Comparison of ENCODE assay signal across 2 cellular contexts in the genomic region with DNA sequence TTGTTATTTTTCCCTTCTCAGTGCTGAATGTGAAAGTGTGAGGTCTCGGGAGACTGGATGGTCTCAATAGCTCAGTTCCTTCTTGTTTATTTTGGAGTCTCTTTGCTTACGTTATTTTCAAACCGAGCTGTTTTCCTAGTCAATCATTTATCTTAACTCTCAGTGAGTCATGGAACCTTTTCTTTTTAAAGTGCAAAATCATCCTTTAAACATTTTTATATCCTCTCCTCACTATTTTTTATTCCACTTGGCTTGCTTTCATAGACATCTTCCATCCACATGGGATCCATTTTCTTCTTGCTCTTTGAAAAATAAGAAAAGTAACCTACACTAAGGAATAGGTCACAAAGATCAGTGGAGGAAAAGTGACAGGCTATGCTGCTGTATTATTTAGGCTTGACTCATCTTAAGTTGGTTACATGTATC.
TF ChIP-seq lines count a peak whose summit lies in the region.

No MANE protein-coding gene starts in this region.

TF ChIP-seq in A549, 52 proteins besides CTCF, POLR2A, EP300 and RAD21 (continued from another document):
- TF ChIP-seq, protein P1, sequence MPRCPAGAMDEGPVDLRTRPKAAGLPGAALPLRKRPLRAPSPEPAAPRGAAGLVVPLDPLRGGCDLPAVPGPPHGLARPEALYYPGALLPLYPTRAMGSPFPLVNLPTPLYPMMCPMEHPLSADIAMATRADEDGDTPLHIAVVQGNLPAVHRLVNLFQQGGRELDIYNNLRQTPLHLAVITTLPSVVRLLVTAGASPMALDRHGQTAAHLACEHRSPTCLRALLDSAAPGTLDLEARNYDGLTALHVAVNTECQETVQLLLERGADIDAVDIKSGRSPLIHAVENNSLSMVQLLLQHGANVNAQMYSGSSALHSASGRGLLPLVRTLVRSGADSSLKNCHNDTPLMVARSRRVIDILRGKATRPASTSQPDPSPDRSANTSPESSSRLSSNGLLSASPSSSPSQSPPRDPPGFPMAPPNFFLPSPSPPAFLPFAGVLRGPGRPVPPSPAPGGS (IDR thresholded peaks at IDR 0.05), result no peak
- TF ChIP-seq, protein P2, sequence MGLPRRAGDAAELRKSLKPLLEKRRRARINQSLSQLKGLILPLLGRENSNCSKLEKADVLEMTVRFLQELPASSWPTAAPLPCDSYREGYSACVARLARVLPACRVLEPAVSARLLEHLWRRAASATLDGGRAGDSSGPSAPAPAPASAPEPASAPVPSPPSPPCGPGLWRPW (IDR thresholded peaks at IDR 0.05), result no peak
- TF ChIP-seq PHF8 (IDR thresholded peaks at IDR 0.05; ENCODE audit: borderline replicate concordance, low read depth) (no peak), HEYL (CRISPR knock-in tag; IDR thresholded peaks at IDR 0.05) (no peak), NFE2L2 (conservative IDR thresholded peaks at IDR 0.05; ENCODE audit: low read length) (no peak), HDAC2 (IDR thresholded peaks at IDR 0.05) (no peak), EHMT2 (IDR thresholded peaks at IDR 0.05; ENCODE audit: low read depth) (no peak)

TF ChIP-seq in GM12878, 131 proteins besides CTCF, POLR2A, EP300 and RAD21 (continued from another document):
- TF ChIP-seq, protein P3, sequence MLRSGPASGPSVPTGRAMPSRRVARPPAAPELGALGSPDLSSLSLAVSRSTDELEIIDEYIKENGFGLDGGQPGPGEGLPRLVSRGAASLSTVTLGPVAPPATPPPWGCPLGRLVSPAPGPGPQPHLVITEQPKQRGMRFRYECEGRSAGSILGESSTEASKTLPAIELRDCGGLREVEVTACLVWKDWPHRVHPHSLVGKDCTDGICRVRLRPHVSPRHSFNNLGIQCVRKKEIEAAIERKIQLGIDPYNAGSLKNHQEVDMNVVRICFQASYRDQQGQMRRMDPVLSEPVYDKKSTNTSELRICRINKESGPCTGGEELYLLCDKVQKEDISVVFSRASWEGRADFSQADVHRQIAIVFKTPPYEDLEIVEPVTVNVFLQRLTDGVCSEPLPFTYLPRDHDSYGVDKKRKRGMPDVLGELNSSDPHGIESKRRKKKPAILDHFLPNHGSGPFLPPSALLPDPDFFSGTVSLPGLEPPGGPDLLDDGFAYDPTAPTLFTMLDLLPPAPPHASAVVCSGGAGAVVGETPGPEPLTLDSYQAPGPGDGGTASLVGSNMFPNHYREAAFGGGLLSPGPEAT (IDR thresholded peaks at IDR 0.05; ENCODE audit: low read depth), result peak; percentile 33; the same call in 1 of the 2 replicates
- TF ChIP-seq ZNF274 (IDR thresholded peaks at IDR 0.05; ENCODE audit: insufficient read depth, insufficient read length) (no peak), CBFB (IDR thresholded peaks at IDR 0.05; ENCODE audit: low read depth) (no peak), ATF7 (IDR thresholded peaks at IDR 0.05; ENCODE audit: low read depth) (peak; percentile 72), PKNOX1 (IDR thresholded peaks at IDR 0.05) (0 out of 2 replicates have a peak, but pooled peaks have one; percentile 47), RB1 (IDR thresholded peaks at IDR 0.05; ENCODE audit: borderline replicate concordance) (peak; percentile 40; the same call in 1 of the 2 replicates), TCF7 (IDR thresholded peaks at IDR 0.05; ENCODE audit: borderline replicate concordance) (no peak), MEF2B (IDR thresholded peaks at IDR 0.05; ENCODE audit: partially characterized antibody, poor library complexity, severe bottlenecking) (peak; percentile 87), SMAD5 (IDR thresholded peaks at IDR 0.05; ENCODE audit: low read depth) (no peak), JUNB (IDR thresholded peaks at IDR 0.05) (no peak), SRF (IDR thresholded peaks at IDR 0.05; ENCODE audit: low read depth in 2 of 2, low read length in 2 of 2) (no peak), ZBTB40 (IDR thresholded peaks at IDR 0.05; ENCODE audit: borderline replicate concordance) (no peak; the same call in 1 of the 2 replicates), TARDBP (IDR thresholded peaks at IDR 0.05; ENCODE audit: borderline replicate concordance) (no peak), CHD2 (IDR thresholded peaks at IDR 0.05; ENCODE audit: borderline replicate concordance, low read depth, low read length) (no peak)
- TF ChIP-seq, protein P4, sequence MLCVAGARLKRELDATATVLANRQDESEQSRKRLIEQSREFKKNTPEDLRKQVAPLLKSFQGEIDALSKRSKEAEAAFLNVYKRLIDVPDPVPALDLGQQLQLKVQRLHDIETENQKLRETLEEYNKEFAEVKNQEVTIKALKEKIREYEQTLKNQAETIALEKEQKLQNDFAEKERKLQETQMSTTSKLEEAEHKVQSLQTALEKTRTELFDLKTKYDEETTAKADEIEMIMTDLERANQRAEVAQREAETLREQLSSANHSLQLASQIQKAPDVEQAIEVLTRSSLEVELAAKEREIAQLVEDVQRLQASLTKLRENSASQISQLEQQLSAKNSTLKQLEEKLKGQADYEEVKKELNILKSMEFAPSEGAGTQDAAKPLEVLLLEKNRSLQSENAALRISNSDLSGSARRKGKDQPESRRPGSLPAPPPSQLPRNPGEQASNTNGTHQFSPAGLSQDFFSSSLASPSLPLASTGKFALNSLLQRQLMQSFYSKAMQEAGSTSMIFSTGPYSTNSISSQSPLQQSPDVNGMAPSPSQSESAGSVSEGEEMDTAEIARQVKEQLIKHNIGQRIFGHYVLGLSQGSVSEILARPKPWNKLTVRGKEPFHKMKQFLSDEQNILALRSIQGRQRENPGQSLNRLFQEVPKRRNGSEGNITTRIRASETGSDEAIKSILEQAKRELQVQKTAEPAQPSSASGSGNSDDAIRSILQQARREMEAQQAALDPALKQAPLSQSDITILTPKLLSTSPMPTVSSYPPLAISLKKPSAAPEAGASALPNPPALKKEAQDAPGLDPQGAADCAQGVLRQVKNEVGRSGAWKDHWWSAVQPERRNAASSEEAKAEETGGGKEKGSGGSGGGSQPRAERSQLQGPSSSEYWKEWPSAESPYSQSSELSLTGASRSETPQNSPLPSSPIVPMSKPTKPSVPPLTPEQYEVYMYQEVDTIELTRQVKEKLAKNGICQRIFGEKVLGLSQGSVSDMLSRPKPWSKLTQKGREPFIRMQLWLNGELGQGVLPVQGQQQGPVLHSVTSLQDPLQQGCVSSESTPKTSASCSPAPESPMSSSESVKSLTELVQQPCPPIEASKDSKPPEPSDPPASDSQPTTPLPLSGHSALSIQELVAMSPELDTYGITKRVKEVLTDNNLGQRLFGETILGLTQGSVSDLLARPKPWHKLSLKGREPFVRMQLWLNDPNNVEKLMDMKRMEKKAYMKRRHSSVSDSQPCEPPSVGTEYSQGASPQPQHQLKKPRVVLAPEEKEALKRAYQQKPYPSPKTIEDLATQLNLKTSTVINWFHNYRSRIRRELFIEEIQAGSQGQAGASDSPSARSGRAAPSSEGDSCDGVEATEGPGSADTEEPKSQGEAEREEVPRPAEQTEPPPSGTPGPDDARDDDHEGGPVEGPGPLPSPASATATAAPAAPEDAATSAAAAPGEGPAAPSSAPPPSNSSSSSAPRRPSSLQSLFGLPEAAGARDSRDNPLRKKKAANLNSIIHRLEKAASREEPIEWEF (IDR thresholded peaks at IDR 0.05; ENCODE audit: insufficient replicate concordance, low read depth, low read length), result no peak
